19 cellular contexts compared by ENCODE assay signal in the genomic region with DNA sequence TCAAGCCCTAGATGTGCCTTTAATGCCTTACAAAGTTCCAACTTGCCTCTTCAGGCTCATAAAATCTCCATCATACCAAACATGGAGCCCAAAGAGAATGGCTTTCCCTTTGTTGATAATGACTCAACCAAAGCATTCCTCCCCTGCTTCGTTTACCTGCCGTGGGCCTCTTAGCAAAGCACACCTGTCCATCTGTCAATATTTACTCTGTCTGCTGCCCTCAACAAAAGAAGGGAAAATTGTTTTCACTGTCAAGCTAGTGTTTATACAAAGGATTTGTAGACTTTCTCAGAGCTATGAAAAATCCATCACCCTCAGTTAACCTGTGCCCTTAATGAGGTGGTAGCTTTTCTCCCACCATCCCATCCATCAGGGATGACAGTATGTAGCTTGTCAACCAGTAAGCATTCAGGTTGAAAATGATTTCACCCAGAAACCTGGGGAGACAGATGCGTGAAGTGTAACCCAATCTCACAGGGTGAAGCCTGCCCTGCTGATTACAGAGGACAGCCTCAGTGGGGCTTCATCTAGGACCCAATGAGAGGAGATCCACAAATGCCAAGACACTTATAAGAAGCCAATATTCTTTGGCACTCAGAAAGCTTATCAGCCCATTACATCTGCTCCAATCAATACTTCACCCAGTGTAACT.
DNase-seq lines count a peak whose midpoint lies in the region; ATAC-seq and TF ChIP-seq lines count a peak whose summit lies in the region.
"Had no signal": no experiment of that assay in that cellular context is flagged by ENCODE, and none has a peak within 500 bp of the region (broad histone marks: within the 10 kb centered on the region; RNA-seq: fewer than 3 reads in every experiment).

No MANE protein-coding gene starts in this region.

- H3K4me3 ChIP-seq in mucosa of descending colon: no peak overlapping the region
- H3K4me3 ChIP-seq: adrenal gland, neural progenitor cell, SK-N-MC, tibial artery had no signal

- H3K36me3 ChIP-seq in mucosa of descending colon (ENCODE audit: low read depth): no peaks in the 10 kb centered on the region
- H3K36me3 ChIP-seq: adrenal gland, neural progenitor cell, tibial artery had no signal

- H3K9me3 ChIP-seq in mucosa of descending colon: no peaks in the 10 kb centered on the region
- H3K9me3 ChIP-seq: adrenal gland, tibial artery had no signal

- intact Hi-C loops in mucosa of descending colon (cut with DNase I, micrococcal nuclease): no loop called here

- TF ChIP-seq CTCF in mucosa of descending colon (IDR thresholded peaks at IDR 0.05): no peak

- no peaks in the 10 kb centered on the region for H3K4me1 ChIP-seq in mucosa of descending colon (ENCODE audit: low read depth)
- H3K4me1 ChIP-seq: adrenal gland, neural progenitor cell had no signal

- peak; percentile 100 for DNase-seq in DMS153 (lab: John Stamatoyannopoulos, UW)
- DNase-seq in NCI-H1105 treated with DMSO at 0.1 percent for 48 hours (lab: John Stamatoyannopoulos, UW): peak; percentile 99
- DNase-seq in NCI-H2171 treated with DMSO at 0.1 percent for 48 hours (lab: John Stamatoyannopoulos, UW): peak; percentile 93
- peak; percentile 98 for DNase-seq in SHP77 treated with DMSO at 0.1 percent for 48 hours (lab: John Stamatoyannopoulos, UW)
- DNase-seq in effector CD8-positive, alpha-beta T cell (lab: John Stamatoyannopoulos, UW): no peak
- DNase-seq in mucosa of descending colon: no peak
- DNase-seq: activated CD4-positive, alpha-beta memory T cell treated with anti-CD3 and anti-CD28 coated beads for 36 hours; activated T-cell treated with anti-CD3 and anti-CD28 coated beads, Interleukin-2, amount 50 U/mL, for 72 hours; adrenal gland; CD8-positive, alpha-beta T cell; cerebellar nuclear complex; mesendoderm; stimulated activated CD4-positive, alpha-beta T cell treated with anti-CD3 and anti-CD28 coated beads, Interleukin-4, amount 100 ng/mL, for 4 hours; tibial artery had no signal

- no peak for ATAC-seq in HG03135 (IDR thresholded peaks at IDR 0.05; ENCODE audit: unreplicated experiment)
- no peak for ATAC-seq in mucosa of descending colon
- no peak for ATAC-seq in GM21529 (IDR thresholded peaks at IDR 0.05; ENCODE audit: unreplicated experiment)
- ATAC-seq: activated T-cell treated with anti-CD3 and anti-CD28 coated beads, Interleukin-2, amount 50 U/mL, for 72 hours; CD8-positive, alpha-beta T cell; sciatic nerve had no signal

Comparison
In these comparisons a context has a peak if more than half of its experiments do, and no peak if none do; other contexts are left out.
1. DNase-seq: peak in DMS153 (single experiment), NCI-H1105 treated with DMSO at 0.1 percent for 48 hours (single experiment), NCI-H2171 treated with DMSO at 0.1 percent for 48 hours (single experiment) and SHP77 treated with DMSO at 0.1 percent for 48 hours (single experiment); none in effector CD8-positive, alpha-beta T cell (single experiment) and mucosa of descending colon (0 of 3).